8 cellular contexts compared by ENCODE assay signal in genomic region chr16:87461466-87461975, GRCh38. TPM values are rescaled to one million over a fixed set of nuclear protein-coding genes. Genes with fewer than 3 reads are reported as not detected.
DNase-seq lines count a peak whose midpoint lies in the region; ATAC-seq, FAIRE-seq and TF ChIP-seq lines count a peak whose summit lies in the region.

No MANE protein-coding gene starts in this region.

- peaks cover 40% of the 10 kb centered on the region for H3K36me3 Mint-ChIP-seq in MCF 10A (ENCODE audit: insufficient read depth, unreplicated experiment)
- peaks cover 29% of the 10 kb centered on the region in 2 donors for H3K36me3 Mint-ChIP-seq in CD14-positive monocyte

- H4K20me1 ChIP-seq in keratinocyte (ENCODE audit: control insufficient read depth, extremely low read depth, insufficient read depth, low read length), result no peaks in the 10 kb centered on the region

- no peak for TF ChIP-seq EP300 in upper lobe of left lung (IDR thresholded peaks at IDR 0.05)

- H3K4me1 Mint-ChIP-seq in MCF 10A (ENCODE audit: insufficient read depth, unreplicated experiment) (peaks cover 31% of the 10 kb centered on the region), CD14-positive monocyte (peaks cover 33% of the 10 kb centered on the region)

- BruUV-seq in MCF 10A (replicated peaks; lab: Mats Ljungman, UMichigan), result no TSS peak

- H3K27me3 ChIP-seq in keratinocyte (ENCODE audit: control insufficient read depth, extremely low read depth, insufficient read depth, low read length) (no peaks in the 10 kb centered on the region), upper lobe of left lung (no peaks in the 10 kb centered on the region)

- ATAC-seq in upper lobe of left lung (ENCODE audit: low FRiP score in 2 of 2) (peak; percentile 40 to 90), HG03520 (IDR thresholded peaks at IDR 0.05; ENCODE audit: unreplicated experiment) (no peak)

- peak; percentile 37 for TF ChIP-seq CTCF in MCF 10A (IDR thresholded peaks at IDR 0.05; ENCODE audit: unreplicated experiment)
- peak; percentile 69 to 80 (median 77) for TF ChIP-seq CTCF in keratinocyte (optimal IDR thresholded peaks at IDR 0.05 in 1 of 3, IDR thresholded peaks at IDR 0.05 in 1 of 3, conservative IDR thresholded peaks at IDR 0.05 in 1 of 3; ENCODE audit: extremely low read depth in 1 of 3, insufficient read depth in 2 of 3, low read length in 3 of 3)
- TF ChIP-seq CTCF in upper lobe of left lung (IDR thresholded peaks at IDR 0.05), result peak in 4 of 6 experiments; percentile 24 to 71 (median 63)
- TF ChIP-seq CTCF in CD14-positive monocyte (IDR thresholded peaks at IDR 0.05), result no peak

- H3K27ac Mint-ChIP-seq in MCF 10A (ENCODE audit: low read depth, unreplicated experiment) (no peak overlapping the region), CD14-positive monocyte (peak overlapping the region in 1 of 7 donors; percentile 37)

- H3K36me3 ChIP-seq in keratinocyte (ENCODE audit: control insufficient read depth in 2 of 2, extremely low read depth in 1 of 2, insufficient read depth in 2 of 2, low read length in 2 of 2), result peaks cover 2 to 3% of the 10 kb centered on the region in 2 experiments
- peaks cover 0 to 30% (median 21%) of the 10 kb centered on the region in 4 donors for H3K36me3 ChIP-seq in upper lobe of left lung

- H3K9me3 Mint-ChIP-seq in MCF 10A (ENCODE audit: unreplicated experiment) (no peaks in the 10 kb centered on the region), CD14-positive monocyte (no peaks in the 10 kb centered on the region)

- intact Hi-C loops in MCF 10A (cut with micrococcal nuclease), result loop anchor here (1.0 kb wide), 2 partner anchors 29 to 174 kb away; no protein-coding TSS in a partner anchor
- intact Hi-C loops in CD14-positive monocyte (cut with micrococcal nuclease), result loop anchor here in 1 of 2 donors (5.0 kb wide), 1 partner anchor 46 kb away; no protein-coding TSS in a partner anchor

- no peak for TF ChIP-seq POLR2A in H54 (IDR thresholded peaks at IDR 0.05; ENCODE audit: low read depth, low read length)
- peak in 2 of 4 donors; percentile 34 to 63 for TF ChIP-seq POLR2A in upper lobe of left lung (IDR thresholded peaks at IDR 0.05)

- peak overlapping the region in 1 of 3 experiments; percentile 53 for H3K4me3 ChIP-seq in keratinocyte (ENCODE audit: control insufficient read depth in 2 of 3, extremely low read depth in 1 of 3, insufficient read depth in 2 of 3, low read depth in 1 of 3, low read length in 3 of 3)
- H3K4me3 ChIP-seq in upper lobe of left lung, result peak overlapping the region in 2 of 4 donors; percentile 19 to 31

- no peaks in the 10 kb centered on the region for H3K9me3 ChIP-seq in keratinocyte (ENCODE audit: control insufficient read depth, low read depth, low read length)
- no peaks in the 10 kb centered on the region for H3K9me3 ChIP-seq in upper lobe of left lung

- H2AFZ ChIP-seq in keratinocyte (ENCODE audit: control insufficient read depth, low read length), result peak overlapping the region; percentile 20

- WGBS in upper lobe of left lung, 2 donors, result 13 to 29% methylated on average over 9 of the region's 9 CpGs

- no peaks in the 10 kb centered on the region for H3K27me3 Mint-ChIP-seq in MCF 10A (ENCODE audit: insufficient read depth, unreplicated experiment)
- peaks cover 0 to 7% (median 6%) of the 10 kb centered on the region in 3 donors for H3K27me3 Mint-ChIP-seq in CD14-positive monocyte (ENCODE audit: low read depth in 3 of 3)

- POLR2A ChIA-PET in MCF 10A (lab: Yijun Ruan, JAX), result interaction anchor here (1.0 to 6.5 kb wide), 7 partner anchors 14 to 175 kb away, joined by 3 to 144 read pairs (median 6); no protein-coding TSS in a partner anchor

- peaks cover 37% of the 10 kb centered on the region for H3K4me1 ChIP-seq in keratinocyte (ENCODE audit: control insufficient read depth, extremely low read depth, insufficient read depth, low read length)
- peaks cover 55 to 73% (median 59%) of the 10 kb centered on the region in 4 donors for H3K4me1 ChIP-seq in upper lobe of left lung

- peak overlapping the region; percentile 80 for H3K4me2 ChIP-seq in keratinocyte (ENCODE audit: control insufficient read depth, extremely low read depth, insufficient read depth, low read depth, low read length)

- CTCF ChIA-PET in MCF 10A (lab: Yijun Ruan, JAX), result interaction anchor here (0.7 to 8.2 kb wide), 21 partner anchors 9 to 174 kb away, joined by 3 to 71 read pairs (median 4); no protein-coding TSS in a partner anchor

- dilution Hi-C loops in keratinocyte (cut with MboI; ENCODE audit: extremely low pct_ligation_motif_present, low sequenced_read_pairs), result no loop called here

- H3K9ac ChIP-seq in keratinocyte (ENCODE audit: control insufficient read depth, extremely low read depth, insufficient read depth, low read length), result peak overlapping the region; percentile 4

- H3K27ac ChIP-seq in keratinocyte (ENCODE audit: control insufficient read depth, insufficient read depth, low read length), result peak overlapping the region; percentile 33
- H3K27ac ChIP-seq in upper lobe of left lung, result peak overlapping the region; percentile 57 to 93 (median 85)

- H3K4me3 Mint-ChIP-seq in MCF 10A (ENCODE audit: unreplicated experiment) (peak overlapping the region; percentile 57), CD14-positive monocyte (no peak overlapping the region)

- peak; percentile 97 for DNase-seq in COLO668 (lab: John Stamatoyannopoulos, UW; ENCODE audit: unreplicated experiment)
- DNase-seq in H54 (ENCODE audit: insufficient read length, low spot score), result peak; percentile 79
- DNase-seq in NCI-H510A (lab: John Stamatoyannopoulos, UW), result peak; percentile 90
- DNase-seq in MCF 10A (ENCODE audit: unreplicated experiment), result peak; percentile 95
- DNase-seq in keratinocyte (ENCODE audit: low read depth, low spot score), result peak; percentile 87
- DNase-seq in upper lobe of left lung, result peak; percentile 80 to 97
- DNase-seq in CD14-positive monocyte (ENCODE audit: low spot score), result no peak

- FAIRE-seq in H54 (lab: Jason Lieb, UNC) (peak; percentile 72), keratinocyte (lab: Jason Lieb, UNC) (peak; percentile 89)

- peaks cover 8% of the 10 kb centered on the region for H3K79me2 ChIP-seq in keratinocyte (ENCODE audit: control insufficient read depth, insufficient read depth, low read length)

- no peaks in the 10 kb centered on the region for H3K9me1 ChIP-seq in keratinocyte (ENCODE audit: control insufficient read depth, extremely low read depth, insufficient read depth, low read length)

RNA-seq across cellular contexts. Expression of gene ZCCHC14, which starts 31.3 kb away (rescaled TPM):
- 23.3 and 28.2 TPM in 2 replicates for total RNA-seq in MCF 10A (2022)
- 2.8 to 3.9 TPM (median 3.6 TPM) in 3 replicates for polyA plus RNA-seq in keratinocyte
- polyA plus RNA-seq in keratinocyte (2011; ENCODE audit: low read depth), result 2.7 TPM
- polyA plus RNA-seq in keratinocyte (2011; cell fraction: cytosol; rRNA removed), result 3.0 and 3.5 TPM in 2 replicates
- 16.7 and 17.6 TPM in 2 replicates for polyA plus RNA-seq in keratinocyte (2011; cell fraction: nucleus; rRNA removed)
- 6.0 and 7.4 TPM in 2 replicates for polyA plus RNA-seq in keratinocyte (2012; ENCODE audit: low replicate concordance)
- 4.8 to 11.9 TPM (median 5.9 TPM) in 3 replicates for polyA minus RNA-seq in keratinocyte
- 8.2 TPM for polyA minus RNA-seq in keratinocyte (2011; cell fraction: cytosol; rRNA and poly(A)+ RNA removed)
- 10.7 and 15.2 TPM in 2 replicates for polyA minus RNA-seq in keratinocyte (2011; cell fraction: nucleus; rRNA and poly(A)+ RNA removed)
- 10 to 100 TPM; 17.2 to 35.3 (median 26.3) TPM for total RNA-seq in upper lobe of left lung
- polyA plus RNA-seq in CD14-positive monocyte, result under 1 TPM; 0.11 to 0.22 TPM
